Comparison of ENCODE assay signal across 1 cellular context in genomic region chr1:3629561-3630160, GRCh38.
TF ChIP-seq lines count a peak whose summit lies in the region.

No MANE protein-coding gene starts in this region.

TF ChIP-seq in endothelial cell of umbilical vein, 7 proteins besides CTCF, POLR2A, EP300 and RAD21:
- TF ChIP-seq MYC (IDR thresholded peaks at IDR 0.05; ENCODE audit: low read depth, low read length): no peak
- no peak for TF ChIP-seq JUN (IDR thresholded peaks at IDR 0.05; ENCODE audit: borderline replicate concordance, insufficient read depth, insufficient read length, low read depth)
- TF ChIP-seq MAX (IDR thresholded peaks at IDR 0.05; ENCODE audit: insufficient read depth, insufficient read length): no peak
- TF ChIP-seq FOS (IDR thresholded peaks at IDR 0.05; ENCODE audit: borderline replicate concordance, insufficient read depth, low read length): no peak
- no peak for TF ChIP-seq GATA2 (IDR thresholded peaks at IDR 0.05; ENCODE audit: insufficient read depth, insufficient read length, low read depth, low read length)
- no peak for TF ChIP-seq POLR2AphosphoS5 (IDR thresholded peaks at IDR 0.05; ENCODE audit: insufficient read depth, low read depth, low read length)
- TF ChIP-seq EZH2 (IDR thresholded peaks at IDR 0.05; ENCODE audit: borderline replicate concordance, low read depth, low read length, severe bottlenecking): no peak
